In genomic region chr3:127399154-127399553, GRCh38 we compare ENCODE assay signal across 22 cellular contexts.
"Had no signal": no experiment of that assay in that cellular context is flagged by ENCODE, and none has a peak within 500 bp of the region (broad histone marks: within the 10 kb centered on the region; RNA-seq: fewer than 3 reads in every experiment).

No MANE protein-coding gene starts in this region.

- H3K9me3 ChIP-seq: colonic mucosa, esophagus squamous epithelium, gastrocnemius medialis, heart right ventricle, left ventricle myocardium inferior had no signal

- H3K27me3 ChIP-seq: colonic mucosa, gastrocnemius medialis had no signal

- DNase-seq: colonic mucosa; cortex of kidney; effector CD8-positive, alpha-beta T cell; effector memory CD8-positive, alpha-beta T cell; endodermal cell; erythroblast; esophagus squamous epithelium; foreskin fibroblast; foreskin melanocyte; gastrocnemius medialis; glutamatergic neuron; head of caudate nucleus; heart right ventricle; hippocampal formation; left cardiac atrium; left ventricle myocardium inferior; mammary epithelial cell; mesendoderm; midbrain had no signal

- H3K27ac ChIP-seq: colonic mucosa, epithelial cell of prostate, esophagus squamous epithelium, gastrocnemius medialis, heart right ventricle, left ventricle myocardium inferior had no signal

- ATAC-seq: effector memory CD8-positive, alpha-beta T cell; esophagus mucosa; gastrocnemius medialis; heart right ventricle; left cardiac atrium had no signal

- H3K36me3 ChIP-seq: colonic mucosa, esophagus squamous epithelium, gastrocnemius medialis, heart right ventricle, left ventricle myocardium inferior had no signal

- H3K4me1 ChIP-seq: colonic mucosa, esophagus squamous epithelium, gastrocnemius medialis, heart right ventricle, left ventricle myocardium inferior had no signal

- H3K4me3 ChIP-seq: colonic mucosa, esophagus squamous epithelium, gastrocnemius medialis, heart right ventricle, left ventricle myocardium inferior, lung had no signal
